Comparison of ENCODE assay signal across 26 cellular contexts in the genomic region with DNA sequence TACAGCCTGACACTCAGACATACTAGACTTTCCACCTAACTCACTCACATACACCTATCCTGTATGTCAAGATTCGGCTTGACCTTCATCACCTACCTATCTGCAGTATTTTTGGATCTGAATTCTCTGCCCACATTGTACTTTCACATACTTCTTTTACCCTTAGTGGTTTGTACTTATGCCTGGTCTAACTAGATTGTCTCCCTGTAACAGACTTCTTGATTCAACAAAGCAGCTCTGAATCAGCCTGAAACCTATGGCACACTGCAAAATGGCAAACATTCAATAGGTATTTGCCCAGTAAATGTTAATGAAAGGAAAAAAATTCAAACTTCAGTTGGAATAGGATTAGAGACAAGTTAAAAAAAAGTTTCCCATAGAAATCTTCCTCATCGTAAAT.
"Had no signal": no experiment of that assay in that cellular context is flagged by ENCODE, and none has a peak within 500 bp of the region (broad histone marks: within the 10 kb centered on the region; RNA-seq: fewer than 3 reads in every experiment).

No MANE protein-coding gene starts in this region.

- H3K27ac ChIP-seq: ovary, parathyroid adenoma, psoas muscle, right lobe of liver, sigmoid colon, suprapubic skin, testis, tibial artery, transverse colon, upper lobe of right lung, uterus had no signal

- H3K9me3 ChIP-seq: ovary, psoas muscle, right lobe of liver, suprapubic skin, testis, transverse colon, upper lobe of right lung, uterus had no signal

- H3K9me3 Mint-ChIP-seq: natural killer cell had no signal

- H3K4me3 ChIP-seq: neural progenitor cell, ovary, psoas muscle, right lobe of liver, sigmoid colon, suprapubic skin, testis, tibial artery, transverse colon, upper lobe of right lung, uterus had no signal

- ATAC-seq: naive thymus-derived CD4-positive, alpha-beta T cell; natural killer cell; psoas muscle; right cardiac atrium; right lobe of liver; stimulated activated naive CD8-positive, alpha-beta T cell treated with anti-CD3 and anti-CD28 coated beads, Interleukin-15, amount 100 ng/mL, for 72 hours; stimulated activated naive CD8-positive, alpha-beta T cell treated with anti-CD3 and anti-CD28 coated beads, Interleukin-15, Interleukin-2, amounts not matched to agents 100 U/mL and 50 U/mL, for 24 hours; upper lobe of right lung had no signal

- H3K27me3 ChIP-seq: neural progenitor cell, ovary, right lobe of liver, sigmoid colon, suprapubic skin, testis, tibial artery, transverse colon, upper lobe of right lung, uterus had no signal

- H3K36me3 ChIP-seq: ovary, uterus had no signal

- H3K4me1 Mint-ChIP-seq: nephron; stimulated activated naive CD8-positive, alpha-beta T cell treated with anti-CD3 and anti-CD28 coated beads, Interleukin-15, amount 100 ng/mL, for 72 hours had no signal

- DNase-seq: naive thymus-derived CD4-positive, alpha-beta T cell; natural killer cell; occipital lobe; ovary; psoas muscle; right cardiac atrium; right lobe of liver; sigmoid colon; stimulated activated CD4-positive, alpha-beta T cell treated with anti-CD3 and anti-CD28 coated beads, Interleukin-15, amount 100 ng/mL, for 24 hours; stimulated activated CD4-positive, alpha-beta T cell treated with anti-CD3 and anti-CD28 coated beads, Interleukin-2, amount 100 ng/mL, for 24 hours; stimulated activated CD4-positive, alpha-beta T cell treated with anti-CD3 and anti-CD28 coated beads, Interleukin-2, amount 100 ng/mL, for 48 hours; stimulated activated CD4-positive, alpha-beta T cell treated with anti-CD3 and anti-CD28 coated beads, Interleukin-4, amount 100 ng/mL, for 4 hours; stimulated activated CD8-positive, alpha-beta memory T cell treated with anti-CD3 and anti-CD28 coated beads, Interleukin-4, amount 100 ng/mL, for 48 hours; stimulated activated naive CD4-positive, alpha-beta T cell; stimulated activated naive CD8-positive, alpha-beta T cell treated with anti-CD3 and anti-CD28 coated beads, Interleukin-15, amount 100 ng/mL, for 72 hours; stimulated activated naive CD8-positive, alpha-beta T cell treated with anti-CD3 and anti-CD28 coated beads, Interleukin-15, Interleukin-2, amounts not matched to agents 100 U/mL and 50 U/mL, for 24 hours; testis; tibial artery; transverse colon; upper lobe of right lung; uterus had no signal

- H3K27me3 Mint-ChIP-seq: naive thymus-derived CD4-positive, alpha-beta T cell; stimulated activated naive CD8-positive, alpha-beta T cell treated with anti-CD3 and anti-CD28 coated beads, Interleukin-15, amount 100 ng/mL, for 72 hours; type B pancreatic cell had no signal

- H3K4me1 ChIP-seq: neural progenitor cell, parathyroid adenoma, right lobe of liver, sigmoid colon, suprapubic skin, testis, tibial artery, upper lobe of right lung, uterus had no signal

- H3K4me3 Mint-ChIP-seq: naive thymus-derived CD4-positive, alpha-beta T cell; natural killer cell; nephron; neural progenitor cell; stimulated activated naive CD8-positive, alpha-beta T cell treated with anti-CD3 and anti-CD28 coated beads, Interleukin-15, amount 100 ng/mL, for 72 hours; type B pancreatic cell had no signal

- H3K27ac Mint-ChIP-seq: naive thymus-derived CD4-positive, alpha-beta T cell; natural killer cell; nephron; neural progenitor cell; stimulated activated naive CD8-positive, alpha-beta T cell treated with anti-CD3 and anti-CD28 coated beads, Interleukin-15, amount 100 ng/mL, for 72 hours; type B pancreatic cell had no signal
